17 cellular contexts compared by ENCODE assay signal in genomic region chr16:22123146-22123545, GRCh38. TPM values are rescaled to one million over a fixed set of nuclear protein-coding genes. Genes with fewer than 3 reads are reported as not detected.
A peak's percentile ranks its signal among the peaks of the same experiment; 100 is the strongest.
DNase-seq lines count a peak whose midpoint lies in the region; ATAC-seq and TF ChIP-seq lines count a peak whose summit lies in the region.
"Had no signal": no experiment of that assay in that cellular context is flagged by ENCODE, and none has a peak within 500 bp of the region (broad histone marks: within the 10 kb centered on the region; RNA-seq: fewer than 3 reads in every experiment).

No MANE protein-coding gene starts in this region.

- no peak overlapping the region for H3K4me3 Mint-ChIP-seq in H9
- H3K4me3 Mint-ChIP-seq in stimulated activated effector memory CD8-positive, alpha-beta T cell treated with anti-CD3 and anti-CD28 coated beads, Interleukin-12 subunit alpha, Interleukin-12 subunit beta, amount 100 ng/mL, for 72 hours = no peak overlapping the region
- H3K4me3 Mint-ChIP-seq: activated naive CD4-positive, alpha-beta T cell treated with anti-CD3 and anti-CD28 coated beads for 36 hours; nephron had no signal

- H3K27ac ChIP-seq in H9 (ENCODE audit: insufficient read length, low read depth, low read length) (no peak overlapping the region), brain microvascular endothelial cell (no peak overlapping the region)
- H3K27ac ChIP-seq: spleen had no signal

- H4K8ac ChIP-seq in H9 (replicated peaks; ENCODE audit: insufficient read length, low read depth, low read length) = no peak overlapping the region

- TF ChIP-seq CTCF in AG09309 (IDR thresholded peaks at IDR 0.05; ENCODE audit: control insufficient read depth, insufficient read depth, low read depth, low read length, missing control alignments) (peak; percentile 1), H9 (conservative IDR thresholded peaks at IDR 0.05) (peak; percentile 54), brain microvascular endothelial cell (IDR thresholded peaks at IDR 0.05; ENCODE audit: low read depth, low read length, missing control alignments) (peak; percentile 31)

- no peaks in the 10 kb centered on the region for H3K27me3 ChIP-seq in H9 (ENCODE audit: insufficient read depth, low read length)
- no peaks in the 10 kb centered on the region for H3K27me3 ChIP-seq in NT2/D1 (ENCODE audit: insufficient read depth, insufficient read length)
- no peaks in the 10 kb centered on the region for H3K27me3 ChIP-seq in brain microvascular endothelial cell (replicated peaks)
- H3K27me3 ChIP-seq: spleen had no signal

- no peak overlapping the region for H3K4me3 ChIP-seq in AG09309 (ENCODE audit: control insufficient read depth, low read depth, low read length)
- no peak overlapping the region for H3K4me3 ChIP-seq in NT2/D1 (ENCODE audit: insufficient read length, low read depth)
- no peak overlapping the region for H3K4me3 ChIP-seq in brain microvascular endothelial cell (ENCODE audit: low read depth, low read length)
- H3K4me3 ChIP-seq: MG63, spleen had no signal

- ATAC-seq in GM21825 (IDR thresholded peaks at IDR 0.05; ENCODE audit: unreplicated experiment) = no peak
- ATAC-seq in stimulated activated effector memory CD8-positive, alpha-beta T cell treated with anti-CD3 and anti-CD28 coated beads, Interleukin-12 subunit alpha, Interleukin-12 subunit beta, amount 100 ng/mL, for 72 hours = no peak
- ATAC-seq: SK-N-SH treated with all-trans-retinoic acid at 6 μM for 48 hours had no signal

- no peak overlapping the region for H3K4ac ChIP-seq in H9 (ENCODE audit: low read depth, low read length)

- no peak overlapping the region for H2AFZ ChIP-seq in H9 (ENCODE audit: low read length)

- no peak overlapping the region for H4K91ac ChIP-seq in H9 (ENCODE audit: insufficient read length, low read depth, low read length)

- no CpG with 5 or more reads among the region's 3 CpGs for WGBS in H9 (ENCODE audit: extremely low coverage, insufficient read length, low lambda C conversion rate)

- H3K36me3 Mint-ChIP-seq in H9 (ENCODE audit: insufficient read depth in 1 of 3, low read depth in 3 of 3) = no peaks in the 10 kb centered on the region
- H3K36me3 Mint-ChIP-seq in stimulated activated effector memory CD8-positive, alpha-beta T cell treated with anti-CD3 and anti-CD28 coated beads, Interleukin-12 subunit alpha, Interleukin-12 subunit beta, amount 100 ng/mL, for 72 hours = no peaks in the 10 kb centered on the region

- no peak overlapping the region for H3K14ac ChIP-seq in H9 (ENCODE audit: insufficient read depth, low read length)

- H3K9me3 Mint-ChIP-seq in H9 = no peaks in the 10 kb centered on the region; a peak in 1 of 5 replicates
- no peaks in the 10 kb centered on the region for H3K9me3 Mint-ChIP-seq in stimulated activated effector memory CD8-positive, alpha-beta T cell treated with anti-CD3 and anti-CD28 coated beads, Interleukin-12 subunit alpha, Interleukin-12 subunit beta, amount 100 ng/mL, for 72 hours
- H3K9me3 Mint-ChIP-seq: activated naive CD4-positive, alpha-beta T cell treated with anti-CD3 and anti-CD28 coated beads for 36 hours; nephron had no signal

- H3K27ac Mint-ChIP-seq in H9 = no peak overlapping the region
- H3K27ac Mint-ChIP-seq in stimulated activated effector memory CD8-positive, alpha-beta T cell treated with anti-CD3 and anti-CD28 coated beads, Interleukin-12 subunit alpha, Interleukin-12 subunit beta, amount 100 ng/mL, for 72 hours = no peak overlapping the region
- H3K27ac Mint-ChIP-seq: activated naive CD4-positive, alpha-beta T cell treated with anti-CD3 and anti-CD28 coated beads for 36 hours; nephron had no signal

- H2BK15ac ChIP-seq in H9 (ENCODE audit: low read depth, low read length) = no peak overlapping the region

- H3K36me3 ChIP-seq in NT2/D1 (ENCODE audit: insufficient read depth, insufficient read length, low read length) (no peaks in the 10 kb centered on the region), brain microvascular endothelial cell (replicated peaks) (no peaks in the 10 kb centered on the region)
- H3K36me3 ChIP-seq: MG63, spleen had no signal

- no peak overlapping the region for H2BK120ac ChIP-seq in H9 (ENCODE audit: low read depth, low read length, poor library complexity, severe bottlenecking)

- H3K4me1 ChIP-seq in H9 (ENCODE audit: insufficient read depth, low read length) (no peaks in the 10 kb centered on the region), NT2/D1 (ENCODE audit: insufficient read depth, insufficient read length) (peaks cover 5% of the 10 kb centered on the region)
- H3K4me1 ChIP-seq: spleen had no signal

- no peak overlapping the region for H3K4me2 ChIP-seq in H9 (ENCODE audit: insufficient read depth, insufficient read length, low read length)

- H3T11ph ChIP-seq in H9 (ENCODE audit: low read length) = no peak overlapping the region

- H3K18ac ChIP-seq in H9 (ENCODE audit: insufficient read length, low read depth, low read length) = no peak overlapping the region

- H3K4me1 Mint-ChIP-seq in H9 = peaks cover 0 to 2% of the 10 kb centered on the region in 2 experiments; a peak in 1 of 4 replicates
- no peaks in the 10 kb centered on the region for H3K4me1 Mint-ChIP-seq in stimulated activated effector memory CD8-positive, alpha-beta T cell treated with anti-CD3 and anti-CD28 coated beads, Interleukin-12 subunit alpha, Interleukin-12 subunit beta, amount 100 ng/mL, for 72 hours
- H3K4me1 Mint-ChIP-seq: nephron had no signal

- no peaks in the 10 kb centered on the region for H3K23me2 ChIP-seq in H9 (ENCODE audit: insufficient read length, low read depth, low read length, poor library complexity, severe bottlenecking)

- no peak overlapping the region for H4K5ac ChIP-seq in H9 (ENCODE audit: insufficient read length, low read depth, low read length)

- DNase-seq in AG09309 (ENCODE audit: low read depth) (no peak), H9 (no peak), NT2/D1 (ENCODE audit: low read depth, low spot score) (no peak), brain microvascular endothelial cell (no peak), GM19240 (ENCODE audit: insufficient read length, low spot score) (no peak)
- DNase-seq in stimulated activated effector memory CD8-positive, alpha-beta T cell treated with anti-CD3 and anti-CD28 coated beads, Interleukin-12 subunit alpha, Interleukin-12 subunit beta, amount 100 ng/mL, for 72 hours (ENCODE audit: low spot score in 2 of 2) = no peak
- DNase-seq in stimulated activated CD4-positive, alpha-beta T cell treated with anti-CD3 and anti-CD28 coated beads, Interleukin-4, amount 100 ng/mL, for 4 hours = no peak
- DNase-seq: activated naive CD4-positive, alpha-beta T cell treated with anti-CD3 and anti-CD28 coated beads for 36 hours; cerebellar nuclear complex; GOT3; MG63; NCI-H446; spleen had no signal

- H3K79me2 ChIP-seq in H9 (ENCODE audit: insufficient read depth, low read length) = no peaks in the 10 kb centered on the region

- no peak overlapping the region for H3K23ac ChIP-seq in H9 (ENCODE audit: insufficient read length, low read depth, low read length)

- no peak overlapping the region for H2BK5ac ChIP-seq in H9 (ENCODE audit: insufficient read length, low read length)

- H3K79me1 ChIP-seq in H9 (ENCODE audit: insufficient read depth, low read depth, low read length, poor library complexity, severe bottlenecking) = no peaks in the 10 kb centered on the region

- H3K56ac ChIP-seq in H9 (ENCODE audit: insufficient read length, low read depth, low read length) = no peak overlapping the region

- H4K20me1 ChIP-seq in H9 (ENCODE audit: control insufficient read depth, insufficient read depth, insufficient read length) = no peaks in the 10 kb centered on the region

- in situ Hi-C loops in brain microvascular endothelial cell (cut with HindIII; ENCODE audit: low pct_ligation_motif_present, low sequenced_read_pairs) = no loop called here

- no peak overlapping the region for H2BK20ac ChIP-seq in H9 (ENCODE audit: low read depth, low read length, poor library complexity, severe bottlenecking)

- H3K9ac ChIP-seq in H9 (ENCODE audit: extremely low read depth, insufficient read length, low read length) = no peak overlapping the region
- H3K9ac ChIP-seq in NT2/D1 (ENCODE audit: insufficient read length, low read depth) = peak overlapping the region; percentile 28

- H2BK12ac ChIP-seq in H9 (ENCODE audit: insufficient read length, low read depth, low read length) = no peak overlapping the region

- no peaks in the 10 kb centered on the region for H3K9me3 ChIP-seq in H9 (ENCODE audit: control insufficient read depth, low read depth, low read length)
- no peaks in the 10 kb centered on the region for H3K9me3 ChIP-seq in NT2/D1 (ENCODE audit: insufficient read depth, low read length)
- H3K9me3 ChIP-seq: MG63 had no signal

- H3K27me3 Mint-ChIP-seq in H9 (ENCODE audit: low read depth) = peaks cover 12% of the 10 kb centered on the region

- no peak overlapping the region for H2AK5ac ChIP-seq in H9 (ENCODE audit: insufficient read length, low read length)

RNA-seq across cellular contexts. Expression of gene VWA3A, which starts 30.8 kb away (rescaled TPM):
- total RNA-seq in H9 (2021) = not detected in 2 replicates
- total RNA-seq: activated naive CD4-positive, alpha-beta T cell treated with anti-CD3 and anti-CD28 coated beads for 36 hours had no signal

RNA-seq across cellular contexts. Expression of gene SDR42E2, which starts 39.2 kb away (rescaled TPM):
- 0.09 TPM in 1 of 2 replicates, not detected in the other for total RNA-seq in H9 (2021)
- total RNA-seq: urinary bladder had no signal

Comparison
In these comparisons a context has a peak if more than half of its experiments do, and no peak if none do; other contexts are left out.
1. CTCF ChIP-seq: peak in every context shown above with its lines; median percentile 54 in H9; 31 in brain microvascular endothelial cell; 1 in AG09309.